Comparison of ENCODE assay signal across 9 cellular contexts in the genomic region with DNA sequence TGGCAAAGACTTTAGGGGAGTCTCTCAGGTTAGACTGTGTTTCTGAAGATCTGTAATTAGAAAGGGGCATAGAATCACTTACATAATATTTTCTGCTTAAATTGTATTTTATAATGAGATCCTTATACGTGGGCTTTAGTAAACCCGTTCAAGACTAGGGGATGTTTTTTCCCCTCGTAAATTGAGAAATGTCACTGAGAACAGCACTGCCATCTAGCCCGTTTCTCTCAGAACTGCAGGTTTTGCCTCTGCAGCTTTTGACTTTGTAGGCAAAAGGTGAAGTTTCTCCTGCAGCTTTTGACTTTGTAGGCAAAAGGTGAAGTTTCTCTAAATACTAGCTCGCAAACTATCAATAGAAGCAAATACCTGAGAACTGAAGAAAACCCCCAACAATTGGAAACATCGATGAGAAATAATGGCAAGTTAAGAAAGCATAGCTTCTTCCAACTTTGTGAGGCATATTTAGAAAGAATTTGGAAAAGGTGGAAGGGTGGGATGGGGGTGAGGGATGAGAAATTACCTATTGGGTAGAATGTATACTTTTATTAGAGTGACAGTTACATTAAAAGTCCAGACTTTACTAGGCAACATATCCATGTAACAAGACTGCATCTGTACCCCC. TPM values are rescaled to one million over a fixed set of nuclear protein-coding genes. Genes with fewer than 3 reads are reported as not detected.
DNase-seq lines count a peak whose midpoint lies in the region; ATAC-seq, FAIRE-seq and TF ChIP-seq lines count a peak whose summit lies in the region.
"Had no signal": no experiment of that assay in that cellular context is flagged by ENCODE, and none has a peak within 500 bp of the region (broad histone marks: within the 10 kb centered on the region; RNA-seq: fewer than 3 reads in every experiment).

No MANE protein-coding gene starts in this region.

- H4K20me1 ChIP-seq in DOHH2 (ENCODE audit: control insufficient read depth, insufficient read depth, low read depth, low read length) (no peaks in the 10 kb centered on the region), OCI-LY1 (ENCODE audit: insufficient read depth, low read length) (no peaks in the 10 kb centered on the region), fibroblast of lung (ENCODE audit: control insufficient read depth, extremely low read depth, insufficient read depth, low read length) (no peaks in the 10 kb centered on the region)

- H3K27me3 ChIP-seq in DOHH2 (ENCODE audit: control insufficient read depth, low read length), result no peaks in the 10 kb centered on the region
- peaks cover 4% of the 10 kb centered on the region; the same call in 1 of the 2 replicates for H3K27me3 ChIP-seq in OCI-LY1 (ENCODE audit: insufficient read depth, low read length)
- no peaks in the 10 kb centered on the region for H3K27me3 ChIP-seq in fibroblast of lung (ENCODE audit: control insufficient read depth, insufficient read depth, low read length)

- H3K27ac ChIP-seq in A549 (no peak overlapping the region), DOHH2 (ENCODE audit: low read depth, low read length) (no peak overlapping the region), OCI-LY1 (ENCODE audit: low read depth, low read length, poor library complexity, severe bottlenecking) (no peak overlapping the region), fibroblast of lung (ENCODE audit: insufficient read depth, low read length) (no peak overlapping the region)

- H3K9me2 ChIP-seq in DOHH2 (replicated peaks; ENCODE audit: control insufficient read depth, low read length) (no peaks in the 10 kb centered on the region), OCI-LY1 (ENCODE audit: low read depth, low read length) (no peaks in the 10 kb centered on the region)

- H3F3A ChIP-seq in DOHH2 (ENCODE audit: control insufficient read depth, insufficient read depth), result no peaks in the 10 kb centered on the region
- no peaks in the 10 kb centered on the region for H3F3A ChIP-seq in OCI-LY1 (ENCODE audit: insufficient read depth, low read length)

- H3K79me2 ChIP-seq in DOHH2 (ENCODE audit: control insufficient read depth, low read length) (no peaks in the 10 kb centered on the region), OCI-LY1 (ENCODE audit: insufficient read depth, low read length) (no peaks in the 10 kb centered on the region), fibroblast of lung (ENCODE audit: control insufficient read depth, insufficient read depth, low read length) (no peaks in the 10 kb centered on the region)

- WGBS in A549 (ENCODE audit: missing lambda C conversion rate), result 1% methylated on average over 6 of the region's 6 CpGs

- no peak overlapping the region for H3K9ac ChIP-seq in OCI-LY1 (ENCODE audit: low read length)
- no peak overlapping the region for H3K9ac ChIP-seq in fibroblast of lung (ENCODE audit: insufficient read depth, low read length)

- peak; percentile 22 to 43; a peak in 2 of 5 replicates for TF ChIP-seq RAD21 in A549 (conservative IDR thresholded peaks at IDR 0.05 in 1 of 2, IDR thresholded peaks at IDR 0.05 in 1 of 2)

- DNase-seq in A549 (ENCODE audit: low read depth in 1 of 2, low spot score in 1 of 2), result no peak
- peak in 1 of 2 donors; percentile 22 for DNase-seq in fibroblast of lung (ENCODE audit: low read depth in 2 of 2)
- DNase-seq in SW 1271 (lab: John Stamatoyannopoulos, UW), result no peak
- DNase-seq in HPDE6-E6E7 (ENCODE audit: extremely low spot score), result no peak
- DNase-seq in central memory CD4-positive, alpha-beta T cell, result no peak
- DNase-seq in NCI-H524 treated with DMSO at 0.1 percent for 48 hours (lab: John Stamatoyannopoulos, UW), result no peak
- DNase-seq: activated CD4-positive, alpha-beta T cell treated with anti-CD3 and anti-CD28 coated beads for 4 hours had no signal

- H3K9me3 ChIP-seq in A549 (peaks cover 18% of the 10 kb centered on the region), DOHH2 (ENCODE audit: control insufficient read depth, insufficient read depth, low read length) (peaks cover 12% of the 10 kb centered on the region), OCI-LY1 (ENCODE audit: low read length) (peaks cover 7% of the 10 kb centered on the region), fibroblast of lung (ENCODE audit: control insufficient read depth, insufficient read depth, low read depth, low read length) (no peaks in the 10 kb centered on the region)

- H3K4me2 ChIP-seq in A549 (no peak overlapping the region), DOHH2 (ENCODE audit: low read length) (no peak overlapping the region), OCI-LY1 (ENCODE audit: low read length) (no peak overlapping the region), fibroblast of lung (ENCODE audit: extremely low read depth, insufficient read depth, low read length) (no peak overlapping the region)

- no peak for ATAC-seq in A549

- H2AFZ ChIP-seq in OCI-LY1 (ENCODE audit: low read length), result no peak overlapping the region
- no peak overlapping the region for H2AFZ ChIP-seq in fibroblast of lung (ENCODE audit: low read length)

- H3K4me1 ChIP-seq in A549 (no peaks in the 10 kb centered on the region), DOHH2 (ENCODE audit: control insufficient read depth, low read length) (peaks cover 7% of the 10 kb centered on the region), OCI-LY1 (ENCODE audit: insufficient read depth, low read length, severe bottlenecking) (no peaks in the 10 kb centered on the region), fibroblast of lung (ENCODE audit: control insufficient read depth, extremely low read depth, insufficient read depth, low read length) (no peaks in the 10 kb centered on the region)

- H3K36me3 ChIP-seq in DOHH2 (ENCODE audit: control insufficient read depth, low read length) (no peaks in the 10 kb centered on the region), OCI-LY1 (ENCODE audit: insufficient read depth, low read length) (no peaks in the 10 kb centered on the region; the same call in 1 of the 2 replicates), fibroblast of lung (ENCODE audit: control insufficient read depth, insufficient read depth, low read length) (no peaks in the 10 kb centered on the region)

- H3K4me3 ChIP-seq in A549 (no peak overlapping the region), DOHH2 (ENCODE audit: low read length) (no peak overlapping the region), OCI-LY1 (ENCODE audit: low read depth, low read length, poor library complexity, severe bottlenecking) (no peak overlapping the region), fibroblast of lung (replicated peaks in 1 of 4; ENCODE audit: control extremely low read depth in 1 of 4, insufficient read depth in 1 of 4, low read depth in 3 of 4, low read length in 4 of 4) (no peak overlapping the region)

- no peak for FAIRE-seq in A549 (lab: Jason Lieb, UNC)

- CTCF ChIA-PET in A549 (lab: Yijun Ruan, JAX), result interaction anchor here (0.7 to 6.1 kb wide), 9 partner anchors 10 to 566 kb away, joined by 3 to 112 read pairs (median 5); no protein-coding TSS in a partner anchor

- TF ChIP-seq CTCF in A549 (IDR thresholded peaks at IDR 0.05), result peak; percentile 42
- peak; percentile 51 for TF ChIP-seq CTCF in DOHH2 (IDR thresholded peaks at IDR 0.05; ENCODE audit: low read depth, low read length, poor library complexity, severe bottlenecking)
- TF ChIP-seq CTCF in OCI-LY1 (IDR thresholded peaks at IDR 0.05; ENCODE audit: low read length), result peak; percentile 64
- TF ChIP-seq CTCF in fibroblast of lung (conservative IDR thresholded peaks at IDR 0.05 in 1 of 2, IDR thresholded peaks at IDR 0.05 in 1 of 2; ENCODE audit: low read depth in 1 of 2, low read length in 2 of 2), result peak; percentile 17 to 58

- TF ChIP-seq POLR2A in A549 (IDR thresholded peaks at IDR 0.05; ENCODE audit: low read length), result no peak

- POLR2A ChIA-PET in A549 (lab: Yijun Ruan, JAX), result no interaction called here

- no peak for TF ChIP-seq EP300 in A549 (IDR thresholded peaks at IDR 0.05)

TF ChIP-seq in A549, 52 proteins besides CTCF, POLR2A, EP300 and RAD21:
- TF ChIP-seq CHD2 (IDR thresholded peaks at IDR 0.05; ENCODE audit: low read length, partially characterized antibody) (no peak), SMC3 (IDR thresholded peaks at IDR 0.05) (0 out of 3 replicates have a peak, but pooled peaks have one; percentile 14), CEBPB (IDR thresholded peaks at IDR 0.05) (no peak), JUNB (IDR thresholded peaks at IDR 0.05) (no peak)

RNA-seq across cellular contexts. Expression of a gene that starts 9.9 kb away (rescaled TPM):
- polyA plus RNA-seq in A549 (2011; rRNA removed) (not detected in 2 replicates), A549 (2017; fragmentation: RNase III; extraction: RNeasy Plus Mini Kit Qiagen cat#74134 plus additional on column Dnase treatment) (0.13 TPM in 1 of 3 replicates, not detected in the others), fibroblast of lung (not detected in 2 replicates)
- 0.03 and 0.21 TPM in 2 replicates for polyA plus RNA-seq in A549 (2012; cell fraction: cytosol; rRNA removed)
- polyA plus RNA-seq in A549 (2012; cell fraction: nucleus; rRNA removed), result 0.11 and 0.14 TPM in 2 replicates
- polyA minus RNA-seq in A549 (2011; rRNA and poly(A)+ RNA removed), result not detected in 2 replicates
- total RNA-seq in fibroblast of lung, result not detected in 2 replicates
- polyA plus RNA-seq in fibroblast of lung (2012), result not detected in 2 replicates
- polyA minus RNA-seq in fibroblast of lung (ENCODE audit: low replicate concordance), result not detected in 2 replicates
